In the genomic region with DNA sequence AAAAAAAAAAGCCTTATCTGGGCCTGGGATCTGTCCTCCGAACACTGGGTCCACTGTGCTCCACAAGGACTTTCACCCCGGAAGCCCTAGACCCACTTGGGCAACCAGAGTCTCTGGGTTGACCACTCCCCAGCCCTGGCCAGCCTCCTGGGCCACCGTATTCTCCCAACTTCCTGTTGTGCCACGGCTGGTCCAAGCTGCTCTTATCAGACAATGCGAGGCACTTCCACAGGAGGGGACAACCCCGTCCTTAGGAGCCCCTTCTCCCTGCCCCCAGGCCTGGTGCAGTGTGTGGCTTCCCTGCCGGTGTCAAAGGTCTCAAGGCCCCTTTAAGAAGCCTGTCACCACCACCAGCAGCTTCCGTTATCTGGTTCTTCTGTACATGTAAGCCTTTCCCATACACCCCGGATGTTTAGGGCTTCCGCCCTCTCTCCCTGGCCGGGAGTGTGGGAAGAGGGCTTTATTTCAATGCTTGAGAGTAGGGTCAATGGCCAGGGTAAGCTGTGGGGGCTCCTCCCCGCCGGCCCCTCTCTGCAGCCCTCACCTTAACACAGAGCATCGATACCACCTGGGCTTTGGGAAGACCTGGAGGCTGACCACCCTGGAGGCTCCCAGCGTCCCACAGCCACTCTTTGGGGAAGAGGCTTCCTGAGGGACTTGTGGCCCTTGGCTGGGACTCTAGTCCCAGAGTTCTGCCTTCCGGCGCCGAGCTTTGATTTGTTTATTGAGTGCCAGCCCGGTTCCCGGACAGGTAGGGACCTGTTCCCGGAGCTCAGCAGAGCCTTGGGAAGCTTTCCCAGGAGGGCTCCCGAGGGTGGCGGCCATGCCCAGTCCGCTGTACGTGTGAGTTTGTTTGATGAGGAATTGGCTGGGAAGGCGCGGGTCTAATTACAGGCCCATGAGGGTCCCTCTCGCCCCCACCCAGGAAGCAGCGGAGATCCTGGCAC, we compare ENCODE assay signal across 8 cellular contexts.
A peak's percentile ranks its signal among the peaks of the same experiment; 100 is the strongest.
DNase-seq lines count a peak whose midpoint lies in the region; ATAC-seq and TF ChIP-seq lines count a peak whose summit lies in the region.

No MANE protein-coding gene starts in this region.

- peaks cover 89% of the 10 kb centered on the region for H3K4me1 Mint-ChIP-seq in CD14-positive monocyte
- peaks cover 59% of the 10 kb centered on the region for H3K4me1 Mint-ChIP-seq in activated naive CD8-positive, alpha-beta T cell treated with anti-CD3 and anti-CD28 coated beads, Interleukin-2, amount 10 ng/mL, durations not matched to agents 7 days and 5 days

- no peak overlapping the region for H2AFZ ChIP-seq in Karpas-422 (ENCODE audit: low read length)

- H3K27ac ChIP-seq in Karpas-422 (ENCODE audit: low read length) = peak overlapping the region; percentile 97

- H4K20me1 ChIP-seq in Karpas-422 (ENCODE audit: insufficient read depth, low read depth, low read length) = no peaks in the 10 kb centered on the region

- peak; percentile 68 for DNase-seq in CD14-positive monocyte (ENCODE audit: low spot score)
- peak; percentile 87 for DNase-seq in Karpas-422
- peak; percentile 70 for DNase-seq in activated naive CD8-positive, alpha-beta T cell treated with anti-CD3 and anti-CD28 coated beads, Interleukin-2, amount 10 ng/mL, durations not matched to agents 7 days and 5 days
- DNase-seq in mucosa of gallbladder (ENCODE audit: low spot score) = peak; percentile 87
- DNase-seq in SIG-M5 (lab: John Stamatoyannopoulos, UW) = no peak
- no peak for DNase-seq in SW 1271 (lab: John Stamatoyannopoulos, UW)

- POLR2A ChIA-PET in activated naive CD8-positive, alpha-beta T cell treated with anti-CD3 and anti-CD28 coated beads, Interleukin-2, amount 10 ng/mL, durations not matched to agents 7 days and 5 days (lab: Charles Lee) = interaction anchor here (0.6 to 8.6 kb wide), 18 partner anchors 9 to 961 kb away, joined by 3 to 241 read pairs (median 4); a partner anchor contains a TSS

- intact Hi-C loops in CD14-positive monocyte (cut with micrococcal nuclease) = loop anchor here in 1 of 2 donors (5.0 kb wide), 1 partner anchor 122 kb away; no protein-coding TSS in a partner anchor

- ATAC-seq in activated naive CD8-positive, alpha-beta T cell treated with anti-CD3 and anti-CD28 coated beads, Interleukin-2, amount 10 ng/mL, durations not matched to agents 7 days and 5 days (ENCODE audit: low read depth) = peak; percentile 48
- ATAC-seq in HG02798 (IDR thresholded peaks at IDR 0.05; ENCODE audit: poor library complexity, unreplicated experiment) (no peak), GM18517 (IDR thresholded peaks at IDR 0.05; ENCODE audit: unreplicated experiment) (no peak)

- H3K27me3 ChIP-seq in Karpas-422 (ENCODE audit: low read length) = no peaks in the 10 kb centered on the region

- H3K9me3 Mint-ChIP-seq in CD14-positive monocyte = no peaks in the 10 kb centered on the region
- no peaks in the 10 kb centered on the region for H3K9me3 Mint-ChIP-seq in activated naive CD8-positive, alpha-beta T cell treated with anti-CD3 and anti-CD28 coated beads, Interleukin-2, amount 10 ng/mL, durations not matched to agents 7 days and 5 days

- H3K9me3 ChIP-seq in Karpas-422 (ENCODE audit: low read length) = no peaks in the 10 kb centered on the region

- H3K27me3 Mint-ChIP-seq in CD14-positive monocyte (ENCODE audit: low read depth in 3 of 3) = peaks cover 0 to 3% (median 2%) of the 10 kb centered on the region in 3 donors
- no peaks in the 10 kb centered on the region for H3K27me3 Mint-ChIP-seq in activated naive CD8-positive, alpha-beta T cell treated with anti-CD3 and anti-CD28 coated beads, Interleukin-2, amount 10 ng/mL, durations not matched to agents 7 days and 5 days

- H3K9me2 ChIP-seq in Karpas-422 (replicated peaks; ENCODE audit: insufficient read depth, low read length) = no peaks in the 10 kb centered on the region

- peaks cover 97% of the 10 kb centered on the region for H3K79me2 ChIP-seq in Karpas-422 (ENCODE audit: low read length)

- peaks cover 18 to 60% of the 10 kb centered on the region in 2 donors for H3K36me3 Mint-ChIP-seq in CD14-positive monocyte
- peaks cover 41% of the 10 kb centered on the region for H3K36me3 Mint-ChIP-seq in activated naive CD8-positive, alpha-beta T cell treated with anti-CD3 and anti-CD28 coated beads, Interleukin-2, amount 10 ng/mL, durations not matched to agents 7 days and 5 days

- no peaks in the 10 kb centered on the region; the same call in 1 of the 2 replicates for H3K36me3 ChIP-seq in Karpas-422 (ENCODE audit: insufficient read depth, low read length)

- no peak for TF ChIP-seq CTCF in CD14-positive monocyte (IDR thresholded peaks at IDR 0.05)

- peaks cover 78% of the 10 kb centered on the region for H3K4me1 ChIP-seq in Karpas-422 (ENCODE audit: low read length)

- peak overlapping the region; percentile 93 for H3K4me2 ChIP-seq in Karpas-422 (ENCODE audit: low read depth, low read length, poor library complexity, severe bottlenecking)

- H3K9ac ChIP-seq in Karpas-422 (ENCODE audit: low read length) = peak overlapping the region; percentile 98

- peak overlapping the region; percentile 97 to 98 for H3K4me3 Mint-ChIP-seq in CD14-positive monocyte
- H3K4me3 Mint-ChIP-seq in activated naive CD8-positive, alpha-beta T cell treated with anti-CD3 and anti-CD28 coated beads, Interleukin-2, amount 10 ng/mL, durations not matched to agents 7 days and 5 days = peak overlapping the region; percentile 99

- peak overlapping the region; percentile 85 to 95 (median 91) for H3K27ac Mint-ChIP-seq in CD14-positive monocyte
- peak overlapping the region; percentile 94 for H3K27ac Mint-ChIP-seq in activated naive CD8-positive, alpha-beta T cell treated with anti-CD3 and anti-CD28 coated beads, Interleukin-2, amount 10 ng/mL, durations not matched to agents 7 days and 5 days

- peak overlapping the region; percentile 87 for H3K4me3 ChIP-seq in Karpas-422 (ENCODE audit: low read length)

Comparison
In these comparisons a context has a peak if more than half of its experiments do, and no peak if none do; other contexts are left out.
1. DNase-seq: peak in CD14-positive monocyte (single experiment), Karpas-422 (single experiment), activated naive CD8-positive, alpha-beta T cell treated with anti-CD3 and anti-CD28 coated beads, Interleukin-2, amount 10 ng/mL, durations not matched to agents 7 days and 5 days (single experiment) and mucosa of gallbladder (single experiment); none in SIG-M5 (single experiment) and SW 1271 (0 of 2).